In genomic region chr2:222904557-222905258, GRCh38 we compare ENCODE assay signal across 9 cellular contexts. TPM values are rescaled to one million over a fixed set of nuclear protein-coding genes. Genes with fewer than 3 reads are reported as not detected.
DNase-seq lines count a peak whose midpoint lies in the region; ATAC-seq and TF ChIP-seq lines count a peak whose summit lies in the region.
"Had no signal": no experiment of that assay in that cellular context is flagged by ENCODE, and none has a peak within 500 bp of the region (broad histone marks: within the 10 kb centered on the region; RNA-seq: fewer than 3 reads in every experiment).

No MANE protein-coding gene starts in this region.

- peaks cover 37% of the 10 kb centered on the region for H3K36me3 ChIP-seq in SJSA1
- H3K36me3 ChIP-seq in esophagus muscularis mucosa = peaks cover 0 to 11% (median 9%) of the 10 kb centered on the region in 4 donors

- intact Hi-C loops in esophagus muscularis mucosa (cut with DNase I) = loop anchor here (5.0 kb wide), 4 partner anchors 42 to 212 kb away; partner anchors contain the start of gene ACSL3
- intact Hi-C loops in lower leg skin (cut with DNase I; ENCODE audit: low total_unique reads) = loop anchor here (10.0 kb wide), 1 partner anchor 200 kb away; no protein-coding TSS in a partner anchor

- H3K4me3 Mint-ChIP-seq in activated T-cell treated with anti-CD3 and anti-CD28 coated beads, Interleukin-2, amount 50 U/mL, for 4 hours = no peak overlapping the region
- H3K4me3 Mint-ChIP-seq: CD4-positive, CD25-positive, alpha-beta regulatory T cell had no signal

- no peaks in the 10 kb centered on the region for H3K9me3 Mint-ChIP-seq in activated T-cell treated with anti-CD3 and anti-CD28 coated beads, Interleukin-2, amount 50 U/mL, for 4 hours
- H3K9me3 Mint-ChIP-seq: CD4-positive, CD25-positive, alpha-beta regulatory T cell had no signal

- H3K9me3 ChIP-seq in SJSA1 (replicated peaks) = no peaks in the 10 kb centered on the region
- H3K9me3 ChIP-seq in esophagus muscularis mucosa = no peaks in the 10 kb centered on the region

- DNase-seq in AG10803 (ENCODE audit: low read depth) (peak; percentile 91), SJSA1 (ENCODE audit: low read depth in 1 of 2, low spot score in 2 of 2) (peak in 1 of 2 experiments; percentile 77), esophagus muscularis mucosa (ENCODE audit: extremely low spot score) (no peak), renal cortical epithelial cell (ENCODE audit: low read depth) (peak; percentile 87), lower leg skin (ENCODE audit: low spot score in 2 of 2) (no peak), NOMO-1 treated with dmso at 0.1 percent for 144 hours (lab: John Stamatoyannopoulos, UW; ENCODE audit: unreplicated experiment) (no peak)
- DNase-seq in activated T-cell treated with anti-CD3 and anti-CD28 coated beads, Interleukin-2, amount 50 U/mL, for 4 hours = no peak
- DNase-seq: CD4-positive, CD25-positive, alpha-beta regulatory T cell had no signal

- H3K27ac ChIP-seq in SJSA1 (peak overlapping the region; percentile 47; the same call in 1 of the 2 replicates), esophagus muscularis mucosa (replicated peaks in 1 of 4) (peak overlapping the region; percentile 3 to 63 (median 58))

- no peak for ATAC-seq in HG03280 (IDR thresholded peaks at IDR 0.05; ENCODE audit: unreplicated experiment)
- no peak for ATAC-seq in activated T-cell treated with anti-CD3 and anti-CD28 coated beads, Interleukin-2, amount 50 U/mL, for 4 hours

- TF ChIP-seq POLR2A in esophagus muscularis mucosa (IDR thresholded peaks at IDR 0.05; ENCODE audit: low read depth) = no peak
- TF ChIP-seq POLR2A in lower leg skin (IDR thresholded peaks at IDR 0.05) = no peak

- TF ChIP-seq CTCF in AG10803 (conservative IDR thresholded peaks at IDR 0.05; ENCODE audit: low read length) (no peak), esophagus muscularis mucosa (IDR thresholded peaks at IDR 0.05) (no peak), lower leg skin (IDR thresholded peaks at IDR 0.05) (no peak)

- peaks cover 17% of the 10 kb centered on the region for H3K36me3 Mint-ChIP-seq in activated T-cell treated with anti-CD3 and anti-CD28 coated beads, Interleukin-2, amount 50 U/mL, for 4 hours (ENCODE audit: insufficient read depth)

- H3K4me1 ChIP-seq in SJSA1 (replicated peaks) = peaks cover 44% of the 10 kb centered on the region
- peaks cover 29 to 77% (median 53%) of the 10 kb centered on the region in 4 donors for H3K4me1 ChIP-seq in esophagus muscularis mucosa

- 58% methylated on average over 2 of the region's 2 CpGs for WGBS in esophagus muscularis mucosa
- WGBS in lower leg skin, 2 donors = 91 to 93% methylated on average over 2 of the region's 2 CpGs

- no peaks in the 10 kb centered on the region for H3K27me3 ChIP-seq in SJSA1 (replicated peaks)
- H3K27me3 ChIP-seq in esophagus muscularis mucosa = no peaks in the 10 kb centered on the region

- H3K4me1 Mint-ChIP-seq in activated T-cell treated with anti-CD3 and anti-CD28 coated beads, Interleukin-2, amount 50 U/mL, for 4 hours (ENCODE audit: low read depth) = peaks cover 37% of the 10 kb centered on the region

- TF ChIP-seq EP300 in esophagus muscularis mucosa (IDR thresholded peaks at IDR 0.05) = no peak

- H3K27me3 Mint-ChIP-seq in activated T-cell treated with anti-CD3 and anti-CD28 coated beads, Interleukin-2, amount 50 U/mL, for 4 hours (ENCODE audit: low read depth) = no peaks in the 10 kb centered on the region
- H3K27me3 Mint-ChIP-seq: CD4-positive, CD25-positive, alpha-beta regulatory T cell had no signal

- H3K4me3 ChIP-seq in AG10803 (ENCODE audit: low read length) (no peak overlapping the region), SJSA1 (no peak overlapping the region), esophagus muscularis mucosa (no peak overlapping the region), lower leg skin (ENCODE audit: low read depth, poor library complexity, severe bottlenecking) (no peak overlapping the region)

RNA-seq across cellular contexts. Expression of gene ACSL3, which starts 43.9 kb away (rescaled TPM):
- 70.0 and 100.0 TPM in 2 replicates for total RNA-seq in SJSA1 (2014; rRNA removed; shearing (Covaris generic))
- 10 to 100 TPM; 31.1 to 56.3 (median 52.5) TPM for total RNA-seq in esophagus muscularis mucosa
- total RNA-seq in renal cortical epithelial cell = 65.8 and 150 TPM in 2 replicates
- total RNA-seq in activated T-cell treated with anti-CD3 and anti-CD28 coated beads, Interleukin-2, amount 50 U/mL, for 4 hours = 10 to 100 TPM; 29.9 to 36.6 (median 33.7) TPM
- 100 to 1,000 TPM in 1 of 4 donors, 10 to 100 TPM in 3; 32.6 to 132 (median 69.6) TPM for total RNA-seq in lower leg skin

Comparison
In these comparisons a context has a peak if more than half of its experiments do, and no peak if none do; other contexts are left out.
1. DNase-seq: peak in AG10803 (single experiment) and renal cortical epithelial cell (single experiment); none in esophagus muscularis mucosa (single experiment), activated T-cell treated with anti-CD3 and anti-CD28 coated beads, Interleukin-2, amount 50 U/mL, for 4 hours (single experiment), lower leg skin (0 of 2) and NOMO-1 treated with dmso at 0.1 percent for 144 hours (single experiment).